Comparison of ENCODE assay signal across 17 cellular contexts in the genomic region with DNA sequence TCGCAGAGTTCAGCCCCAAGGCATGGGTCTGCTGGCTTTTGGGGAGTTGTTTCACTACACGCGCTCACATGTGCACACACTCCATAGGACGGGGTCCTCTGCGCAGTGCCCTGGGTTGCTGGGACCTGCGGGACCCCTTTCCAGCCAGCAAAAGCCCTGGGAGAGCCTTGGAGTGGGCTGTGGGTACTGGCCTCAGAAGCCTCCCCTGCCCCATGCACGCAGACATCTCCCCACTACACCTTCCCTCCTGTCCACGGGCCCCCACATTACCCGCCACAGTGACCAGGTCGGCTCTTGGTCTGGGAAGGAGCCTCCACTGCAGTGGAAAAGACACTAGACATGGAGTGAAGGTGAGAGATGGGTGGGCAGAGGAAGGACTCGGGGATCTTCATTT. TPM values are rescaled to one million over a fixed set of nuclear protein-coding genes. Genes with fewer than 3 reads are reported as not detected.
DNase-seq lines count a peak whose midpoint lies in the region; ATAC-seq and TF ChIP-seq lines count a peak whose summit lies in the region.
"Had no signal": no experiment of that assay in that cellular context is flagged by ENCODE, and none has a peak within 500 bp of the region (broad histone marks: within the 10 kb centered on the region; RNA-seq: fewer than 3 reads in every experiment).

No MANE protein-coding gene starts in this region.

- WGBS in testis, 2 donors: 88 to 95% methylated on average over 7 to 11 of the region's 11 CpGs

- TF ChIP-seq POLR2A in testis (IDR thresholded peaks at IDR 0.05): no peak

- no peak for ATAC-seq in HG03432 (IDR thresholded peaks at IDR 0.05; ENCODE audit: unreplicated experiment)
- ATAC-seq in GM19351 (IDR thresholded peaks at IDR 0.05; ENCODE audit: unreplicated experiment): no peak

- H3K36me3 ChIP-seq in osteoblast (ENCODE audit: insufficient read depth, low read length): peaks cover 16% of the 10 kb centered on the region
- no peaks in the 10 kb centered on the region for H3K36me3 ChIP-seq in testis (ENCODE audit: low read depth, missing control alignments)

- intact Hi-C loops in testis (cut with DNase I; ENCODE audit: low total_unique reads): no loop called here

- CTCF ChIA-PET in RWPE1 (lab: Yijun Ruan, JAX): no interaction called here

- TF ChIP-seq CTCF in GM10266 (IDR thresholded peaks at IDR 0.05; ENCODE audit: control insufficient read depth, insufficient read depth, low read depth, missing control alignments) (no peak), RWPE1 (conservative IDR thresholded peaks at IDR 0.05; ENCODE audit: low read depth) (no peak), osteoblast (IDR thresholded peaks at IDR 0.05; ENCODE audit: extremely low read depth, low read depth, low read length) (no peak), testis (IDR thresholded peaks at IDR 0.05) (no peak)

- DNase-seq in GM10266 (ENCODE audit: extremely low spot score) (peak; percentile 27), RWPE1 (ENCODE audit: low spot score) (no peak), osteoblast (ENCODE audit: insufficient read length, low spot score, missing footprints) (peak; percentile 48), testis (peak; percentile 6)
- DNase-seq in activated effector memory CD4-positive, alpha-beta T cell treated with anti-CD3 and anti-CD28 coated beads, Interleukin-2, amount 50 U/mL, for 16 hours: no peak
- DNase-seq in activated CD4-positive, alpha-beta T cell treated with anti-CD3 and anti-CD28 coated beads for 1 hour: no peak
- DNase-seq: C1 segment of cervical spinal cord; Calu3; CD4-positive, alpha-beta memory T cell; COR-L47; DMS53; DMS79 treated with DMSO at 0.1 percent for 48 hours; GF-D8; H9 had no signal

- no peaks in the 10 kb centered on the region for H3K27me3 ChIP-seq in osteoblast (ENCODE audit: insufficient read depth, low read length)
- no peaks in the 10 kb centered on the region for H3K27me3 ChIP-seq in testis

- no peak overlapping the region for H3K4me3 ChIP-seq in osteoblast (ENCODE audit: insufficient read depth, low read length)
- no peak overlapping the region for H3K4me3 ChIP-seq in testis
- H3K4me3 ChIP-seq: GM23338 had no signal

- H3K79me2 ChIP-seq in osteoblast (ENCODE audit: insufficient read depth, low read length): no peaks in the 10 kb centered on the region

- H3K27ac ChIP-seq in RWPE1: peak overlapping the region; percentile 53
- H3K27ac ChIP-seq in osteoblast (ENCODE audit: low read depth, low read length): no peak overlapping the region
- H3K27ac ChIP-seq in testis: no peak overlapping the region

- H3K4me1 ChIP-seq in osteoblast (ENCODE audit: insufficient read depth, low read length) (no peaks in the 10 kb centered on the region), testis (no peaks in the 10 kb centered on the region)

- peaks cover 12% of the 10 kb centered on the region for H4K20me1 ChIP-seq in osteoblast (ENCODE audit: insufficient read depth, low read length)

- H3K4me2 ChIP-seq in osteoblast (ENCODE audit: insufficient read depth, low read length): no peak overlapping the region
- H3K4me2 ChIP-seq: GM23338 had no signal

- H3K9me3 ChIP-seq in osteoblast (ENCODE audit: low read depth, low read length) (no peaks in the 10 kb centered on the region), testis (no peaks in the 10 kb centered on the region)

- H2AFZ ChIP-seq in osteoblast (ENCODE audit: low read length): no peak overlapping the region
- H2AFZ ChIP-seq: GM23338 had no signal

- POLR2A ChIA-PET in RWPE1 (lab: Yijun Ruan, JAX; ENCODE audit: low non-redundant PET): no interaction called here

RNA-seq across cellular contexts. Expression of gene FAM168B, which starts 48.5 kb away (rescaled TPM):
- total RNA-seq in osteoblast: 100 and 117 TPM in 2 replicates
- 100 to 1,000 TPM; 120 to 165 TPM for total RNA-seq in testis
- 76.3 TPM for polyA plus RNA-seq in testis (ENCODE audit: insufficient read depth, low read depth, low replicate concordance)

Comparison
In these comparisons a context has a peak if more than half of its experiments do, and no peak if none do; other contexts are left out.
1. DNase-seq: peak in GM10266 (single experiment), osteoblast (single experiment) and testis (single experiment); none in RWPE1 (single experiment), activated effector memory CD4-positive, alpha-beta T cell treated with anti-CD3 and anti-CD28 coated beads, Interleukin-2, amount 50 U/mL, for 16 hours (single experiment) and activated CD4-positive, alpha-beta T cell treated with anti-CD3 and anti-CD28 coated beads for 1 hour (single experiment).